ENCODE assay signal across 3 cellular contexts in the genomic region with DNA sequence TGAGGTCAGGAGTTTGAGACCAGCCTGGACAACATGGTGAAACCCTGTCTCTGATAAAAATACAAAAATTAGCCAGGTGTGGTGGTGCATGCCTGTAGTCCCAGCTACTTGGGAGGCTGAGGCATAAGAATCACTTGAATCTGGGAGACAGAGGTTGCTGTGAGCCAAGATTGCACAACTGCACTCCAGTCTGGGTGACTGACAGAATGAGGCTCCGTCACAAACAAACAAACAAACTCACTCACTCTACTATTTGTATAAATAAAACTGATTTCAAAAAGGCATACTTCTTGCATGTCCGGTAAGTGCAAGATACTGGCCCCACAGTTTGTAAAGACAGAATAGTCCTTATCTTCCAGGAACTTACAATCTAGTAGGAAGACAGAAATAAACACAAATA.
A peak's percentile ranks its signal among the peaks of the same experiment; 100 is the strongest.
TF ChIP-seq lines count a peak whose summit lies in the region.

No MANE protein-coding gene starts in this region.

TF ChIP-seq in IMR-90, 13 proteins besides CTCF, POLR2A, EP300 and RAD21:
- TF ChIP-seq CEBPB (IDR thresholded peaks at IDR 0.05; ENCODE audit: low read depth, low read length), result 0 out of 2 replicates have a peak, but pooled peaks have one; percentile 33

TF ChIP-seq in K562, 482 proteins besides CTCF, POLR2A, EP300 and RAD21:
- TF ChIP-seq CEBPB (tag; IDR thresholded peaks at IDR 0.05), result peak; percentile 26; the same call in 1 of the 2 replicates

TF ChIP-seq in HepG2, 621 proteins besides CTCF, POLR2A, EP300 and RAD21:
- TF ChIP-seq CEBPG (CRISPR knock-in tag; IDR thresholded peaks at IDR 0.05), result 0 out of 2 replicates have a peak, but pooled peaks have one; percentile 13
- peak; percentile 55 for TF ChIP-seq CEBPB (IDR thresholded peaks at IDR 0.05; ENCODE audit: borderline replicate concordance, low read depth, low read length)
- peak; percentile 57; the same call in 1 of the 2 replicates for TF ChIP-seq ZNF460 (CRISPR knock-in tag; IDR thresholded peaks at IDR 0.05; ENCODE audit: borderline replicate concordance)
